Comparison of ENCODE assay signal across 2 cellular contexts in the genomic region with DNA sequence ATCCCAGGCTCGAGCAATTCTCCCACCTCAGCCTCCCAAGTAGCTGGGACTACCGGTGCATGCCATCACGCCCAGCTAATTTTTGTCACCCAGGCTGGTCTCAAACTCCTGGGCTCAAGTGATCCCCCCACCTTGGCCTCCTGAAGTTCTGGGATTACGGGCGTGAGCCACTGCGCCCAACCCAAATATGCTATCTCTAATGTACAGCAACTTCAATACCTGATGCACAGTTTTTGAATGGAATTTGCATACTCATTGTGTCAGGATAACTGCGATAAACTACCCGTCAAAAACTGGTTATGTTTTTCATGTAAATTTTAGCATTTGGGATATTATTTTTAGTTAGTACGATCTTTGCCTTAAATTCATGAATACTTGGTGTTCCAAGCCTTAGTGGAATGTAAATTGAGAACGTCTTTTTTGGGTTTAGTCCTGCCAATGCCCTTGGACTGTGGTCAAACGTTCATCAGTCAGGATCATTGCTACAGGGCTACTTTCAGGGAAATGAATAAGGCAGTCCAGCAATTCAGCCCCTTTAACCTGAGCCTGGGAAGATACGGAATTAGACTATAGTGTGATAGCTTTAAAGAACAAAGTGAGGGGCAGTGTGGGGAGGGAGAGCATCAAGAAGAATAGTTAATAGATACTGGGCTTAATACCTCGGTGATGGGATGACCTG.
A peak's percentile ranks its signal among the peaks of the same experiment; 100 is the strongest.
TF ChIP-seq lines count a peak whose summit lies in the region.

No MANE protein-coding gene starts in this region.

TF ChIP-seq in IMR-90, 13 proteins besides CTCF, POLR2A, EP300 and RAD21:
- no peak for TF ChIP-seq BHLHE40 (IDR thresholded peaks at IDR 0.05; ENCODE audit: low read depth, low read length)
- TF ChIP-seq MAZ (IDR thresholded peaks at IDR 0.05; ENCODE audit: borderline replicate concordance, low read depth, low read length), result no peak
- TF ChIP-seq NFE2L2 (IDR thresholded peaks at IDR 0.05; ENCODE audit: low read depth, low read length), result no peak
- no peak for TF ChIP-seq MXI1 (IDR thresholded peaks at IDR 0.05; ENCODE audit: borderline replicate concordance, low read depth, low read length)
- TF ChIP-seq SMC3 (IDR thresholded peaks at IDR 0.05; ENCODE audit: low read depth, low read length), result no peak
- no peak for TF ChIP-seq CEBPB (IDR thresholded peaks at IDR 0.05; ENCODE audit: low read depth, low read length)
- TF ChIP-seq, protein P1, sequence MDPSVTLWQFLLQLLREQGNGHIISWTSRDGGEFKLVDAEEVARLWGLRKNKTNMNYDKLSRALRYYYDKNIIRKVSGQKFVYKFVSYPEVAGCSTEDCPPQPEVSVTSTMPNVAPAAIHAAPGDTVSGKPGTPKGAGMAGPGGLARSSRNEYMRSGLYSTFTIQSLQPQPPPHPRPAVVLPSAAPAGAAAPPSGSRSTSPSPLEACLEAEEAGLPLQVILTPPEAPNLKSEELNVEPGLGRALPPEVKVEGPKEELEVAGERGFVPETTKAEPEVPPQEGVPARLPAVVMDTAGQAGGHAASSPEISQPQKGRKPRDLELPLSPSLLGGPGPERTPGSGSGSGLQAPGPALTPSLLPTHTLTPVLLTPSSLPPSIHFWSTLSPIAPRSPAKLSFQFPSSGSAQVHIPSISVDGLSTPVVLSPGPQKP (IDR thresholded peaks at IDR 0.05; ENCODE audit: borderline replicate concordance, low read depth, low read length), result no peak
- no peak for TF ChIP-seq MAFK (IDR thresholded peaks at IDR 0.05; ENCODE audit: low read depth, low read length)
- no peak for TF ChIP-seq RCOR1 (IDR thresholded peaks at IDR 0.05; ENCODE audit: insufficient replicate concordance, low read length)
- TF ChIP-seq FOS (IDR thresholded peaks at IDR 0.05; ENCODE audit: low read depth, low read length), result no peak
- TF ChIP-seq CHD1 (IDR thresholded peaks at IDR 0.05; ENCODE audit: low read depth, low read length), result no peak
- TF ChIP-seq, protein P2, sequence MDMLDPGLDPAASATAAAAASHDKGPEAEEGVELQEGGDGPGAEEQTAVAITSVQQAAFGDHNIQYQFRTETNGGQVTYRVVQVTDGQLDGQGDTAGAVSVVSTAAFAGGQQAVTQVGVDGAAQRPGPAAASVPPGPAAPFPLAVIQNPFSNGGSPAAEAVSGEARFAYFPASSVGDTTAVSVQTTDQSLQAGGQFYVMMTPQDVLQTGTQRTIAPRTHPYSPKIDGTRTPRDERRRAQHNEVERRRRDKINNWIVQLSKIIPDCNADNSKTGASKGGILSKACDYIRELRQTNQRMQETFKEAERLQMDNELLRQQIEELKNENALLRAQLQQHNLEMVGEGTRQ (IDR thresholded peaks at IDR 0.05; ENCODE audit: low read depth, low read length), result no peak
- TF ChIP-seq RFX5 (IDR thresholded peaks at IDR 0.05; ENCODE audit: low read depth, low read length), result no peak

TF ChIP-seq in GM12878, 131 proteins besides CTCF, POLR2A, EP300 and RAD21:
- TF ChIP-seq, protein P3, sequence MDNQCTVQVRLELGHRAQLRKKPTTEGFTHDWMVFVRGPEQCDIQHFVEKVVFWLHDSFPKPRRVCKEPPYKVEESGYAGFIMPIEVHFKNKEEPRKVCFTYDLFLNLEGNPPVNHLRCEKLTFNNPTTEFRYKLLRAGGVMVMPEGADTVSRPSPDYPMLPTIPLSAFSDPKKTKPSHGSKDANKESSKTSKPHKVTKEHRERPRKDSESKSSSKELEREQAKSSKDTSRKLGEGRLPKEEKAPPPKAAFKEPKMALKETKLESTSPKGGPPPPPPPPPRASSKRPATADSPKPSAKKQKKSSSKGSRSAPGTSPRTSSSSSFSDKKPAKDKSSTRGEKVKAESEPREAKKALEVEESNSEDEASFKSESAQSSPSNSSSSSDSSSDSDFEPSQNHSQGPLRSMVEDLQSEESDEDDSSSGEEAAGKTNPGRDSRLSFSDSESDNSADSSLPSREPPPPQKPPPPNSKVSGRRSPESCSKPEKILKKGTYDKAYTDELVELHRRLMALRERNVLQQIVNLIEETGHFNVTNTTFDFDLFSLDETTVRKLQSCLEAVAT (IDR thresholded peaks at IDR 0.05), result peak; percentile 38; the same call in 1 of the 2 replicates
- TF ChIP-seq MYB (IDR thresholded peaks at IDR 0.05; ENCODE audit: borderline replicate concordance, low read depth, low read length), result no peak
TF ChIP-seq in GM12878: peak in this region for 1.
